8 cellular contexts compared by ENCODE assay signal in genomic region chr19:58406818-58407657, GRCh38. TPM values are rescaled to one million over a fixed set of nuclear protein-coding genes. Genes with fewer than 3 reads are reported as not detected.
DNase-seq lines count a peak whose midpoint lies in the region; ATAC-seq and TF ChIP-seq lines count a peak whose summit lies in the region.

No MANE protein-coding gene starts in this region.

- no peaks in the 10 kb centered on the region for H3K9me3 Mint-ChIP-seq in osteocyte (ENCODE audit: unreplicated experiment)

- no peaks in the 10 kb centered on the region for H3K27me3 Mint-ChIP-seq in osteocyte (ENCODE audit: unreplicated experiment)

- DNase-seq in NAMALWA (ENCODE audit: low spot score) (peak; percentile 59), dorsolateral prefrontal cortex (no peak), osteocyte (ENCODE audit: extremely low spot score, unreplicated experiment) (no peak), NOMO-1 treated with DMSO at 0.1 percent for 48 hours (lab: John Stamatoyannopoulos, UW; ENCODE audit: unreplicated experiment) (no peak), islet precursor cell (no peak)

- peaks cover 27% of the 10 kb centered on the region for H3K4me1 Mint-ChIP-seq in osteocyte (ENCODE audit: unreplicated experiment)

- H3K27ac Mint-ChIP-seq in osteocyte (ENCODE audit: unreplicated experiment) = peak overlapping the region; percentile 91

- TF ChIP-seq CTCF in dorsolateral prefrontal cortex (IDR thresholded peaks at IDR 0.05 in 54 of 56, conservative IDR thresholded peaks at IDR 0.05 in 2 of 56; ENCODE audit: low read depth in 1 of 56, partially characterized antibody in 56 of 56) (peak in 4 of 56 donors; percentile 8 to 38 (median 9)), osteocyte (IDR thresholded peaks at IDR 0.05) (peak; percentile 36)

- no peaks in the 10 kb centered on the region for H3K4me1 ChIP-seq in ES-I3 (ENCODE audit: insufficient read depth, low read length)

- no peaks in the 10 kb centered on the region for H3K27me3 ChIP-seq in dorsolateral prefrontal cortex

- ATAC-seq in HG03039 (IDR thresholded peaks at IDR 0.05; ENCODE audit: unreplicated experiment) = no peak
- no peak for ATAC-seq in HG03045 (IDR thresholded peaks at IDR 0.05; ENCODE audit: unreplicated experiment)

- H3K4me3 Mint-ChIP-seq in osteocyte (ENCODE audit: unreplicated experiment) = peak overlapping the region; percentile 87

- no peaks in the 10 kb centered on the region for H3K36me3 Mint-ChIP-seq in osteocyte (ENCODE audit: unreplicated experiment)

- H3K9ac ChIP-seq in ES-I3 (ENCODE audit: low read depth, low read length) = peak overlapping the region; percentile 86

- peak overlapping the region in 13 of 59 donors; percentile 57 to 94 (median 91) for H3K27ac ChIP-seq in dorsolateral prefrontal cortex

- H3K36me3 ChIP-seq in ES-I3 (ENCODE audit: insufficient read depth, low read length) = no peaks in the 10 kb centered on the region

- peak overlapping the region in 56 of 59 donors; percentile 68 to 99 (median 93) for H3K4me3 ChIP-seq in dorsolateral prefrontal cortex

- intact Hi-C loops in dorsolateral prefrontal cortex (cut with DNase I) = loop anchor here (2.0 to 5.0 kb wide), 2 partner anchors 35 to 62 kb away; partner anchors contain the start of gene ZNF132 (in 1 of the 2)

- no peaks in the 10 kb centered on the region for H3K9me3 ChIP-seq in ES-I3 (ENCODE audit: control insufficient read depth, insufficient read depth, low read length)

RNA-seq across cellular contexts. Expression of gene ZNF584, which starts 1.4 kb away (rescaled TPM):
- total RNA-seq in dorsolateral prefrontal cortex = 10 to 100 TPM; 11.0 to 25.3 (median 18.1) TPM
- total RNA-seq in osteocyte = 11.8 and 12.1 TPM in 2 replicates

RNA-seq across cellular contexts. Expression of gene RNF225, which starts 11.6 kb away (rescaled TPM):
- total RNA-seq in dorsolateral prefrontal cortex = under 1 TPM in 2 of 120 experiments, not detected in 118; 0.48 to 0.69 TPM
- not detected in 2 replicates for total RNA-seq in osteocyte

RNA-seq across cellular contexts. Expression of gene RPS5, which starts 20.0 kb away (rescaled TPM):
- total RNA-seq in dorsolateral prefrontal cortex (100 to 1,000 TPM; 212 to 406 (median 277) TPM), osteocyte (933 and 942 TPM in 2 replicates)

RNA-seq across cellular contexts. Expression of gene ZNF837, which starts 26.2 kb away (rescaled TPM):
- total RNA-seq in dorsolateral prefrontal cortex = 1 to 10 TPM in 53 of 120 experiments, under 1 TPM in 60, not detected in 7; 0.27 to 2.9 (median 0.98) TPM
- total RNA-seq in osteocyte = 2.5 and 3.0 TPM in 2 replicates

RNA-seq across cellular contexts. Expression of gene ZNF132, which starts 32.9 kb away (rescaled TPM):
- total RNA-seq in dorsolateral prefrontal cortex (10 to 100 TPM in 108 of 120 experiments, 1 to 10 TPM in 12; 7.3 to 19.7 (median 13.0) TPM), osteocyte (0.71 and 1.2 TPM in 2 replicates)
